In genomic region chr1:31584869-31585735, GRCh38 we compare ENCODE assay signal across 18 cellular contexts. TPM values are rescaled to one million over a fixed set of nuclear protein-coding genes. Genes with fewer than 3 reads are reported as not detected.
DNase-seq lines count a peak whose midpoint lies in the region; ATAC-seq and TF ChIP-seq lines count a peak whose summit lies in the region.
"Had no signal": no experiment of that assay in that cellular context is flagged by ENCODE, and none has a peak within 500 bp of the region (broad histone marks: within the 10 kb centered on the region; RNA-seq: fewer than 3 reads in every experiment).

No MANE protein-coding gene starts in this region.

- H3K36me3 Mint-ChIP-seq in mesothelial cell of epicardium, result peaks cover 21% of the 10 kb centered on the region
- H3K36me3 Mint-ChIP-seq in Caco-2 (ENCODE audit: insufficient read depth, unreplicated experiment), result peaks cover 62% of the 10 kb centered on the region
- H3K36me3 Mint-ChIP-seq: memory B cell had no signal

- peak overlapping the region; percentile 50 to 75 for H3K9ac ChIP-seq in stomach smooth muscle (ENCODE audit: low read length in 2 of 2)

- no peak for ATAC-seq in HG03135 (IDR thresholded peaks at IDR 0.05; ENCODE audit: unreplicated experiment)

- no peaks in the 10 kb centered on the region for H3K27me3 Mint-ChIP-seq in mesothelial cell of epicardium (ENCODE audit: low read depth)
- H3K27me3 Mint-ChIP-seq in Caco-2 (ENCODE audit: insufficient read depth, unreplicated experiment), result no peaks in the 10 kb centered on the region

- no TSS peak for BruUV-seq in Caco-2 (replicated peaks; lab: Mats Ljungman, UMichigan)

- POLR2A ChIA-PET in HEK293T (lab: Yijun Ruan, JAX) (no interaction called here), Caco-2 (lab: Charles Lee) (no interaction called here)

- H3K9me3 ChIP-seq in stomach smooth muscle (ENCODE audit: control insufficient read depth in 2 of 2, low read length in 2 of 2) (no peaks in the 10 kb centered on the region), Caco-2 (no peaks in the 10 kb centered on the region)
- H3K9me3 ChIP-seq: pancreas, tibial nerve had no signal

- peaks cover 90% of the 10 kb centered on the region for H3K4me1 ChIP-seq in stomach smooth muscle (ENCODE audit: control insufficient read depth, insufficient read depth, low read length)
- H3K4me1 ChIP-seq in Caco-2, result peaks cover 20% of the 10 kb centered on the region

- H3K27me3 ChIP-seq in stomach smooth muscle (ENCODE audit: control insufficient read depth in 1 of 2, insufficient read depth in 2 of 2, low read length in 2 of 2) (no peaks in the 10 kb centered on the region), Caco-2 (replicated peaks; ENCODE audit: control insufficient read depth, insufficient read depth, low read length) (no peaks in the 10 kb centered on the region)
- H3K27me3 ChIP-seq: pancreas had no signal

- H3K4me3 Mint-ChIP-seq in mesothelial cell of epicardium (no peak overlapping the region), Caco-2 (ENCODE audit: unreplicated experiment) (no peak overlapping the region)
- H3K4me3 Mint-ChIP-seq: B cell, memory B cell had no signal

- peak overlapping the region; percentile 47 for H3K27ac Mint-ChIP-seq in mesothelial cell of epicardium
- H3K27ac Mint-ChIP-seq in Caco-2 (ENCODE audit: unreplicated experiment), result no peak overlapping the region
- H3K27ac Mint-ChIP-seq: B cell, memory B cell had no signal

- intact Hi-C loops in Caco-2 (cut with micrococcal nuclease; ENCODE audit: unreplicated experiment), result no loop called here

- peaks cover 21 to 22% of the 10 kb centered on the region in 2 donors for H3K36me3 ChIP-seq in stomach smooth muscle (ENCODE audit: control insufficient read depth in 2 of 2, insufficient read depth in 2 of 2, low read length in 2 of 2)
- H3K36me3 ChIP-seq in Caco-2 (ENCODE audit: control insufficient read depth, insufficient read depth, low read length), result no peaks in the 10 kb centered on the region
- H3K36me3 ChIP-seq: pancreas, tibial nerve had no signal

- TF ChIP-seq CTCF in coronary artery (IDR thresholded peaks at IDR 0.05), result no peak
- no peak for TF ChIP-seq CTCF in mesothelial cell of epicardium (IDR thresholded peaks at IDR 0.05; ENCODE audit: unreplicated experiment)
- no peak for TF ChIP-seq CTCF in Caco-2 (IDR thresholded peaks at IDR 0.05; ENCODE audit: insufficient read depth in 1 of 2, low read depth in 1 of 2, low read length in 1 of 2, severe bottlenecking in 1 of 2, unreplicated experiment in 1 of 2)

- H3K4me3 ChIP-seq in coronary artery (peak overlapping the region; percentile 91), stomach smooth muscle (ENCODE audit: low read length in 2 of 2) (peak overlapping the region in 1 of 2 donors; percentile 49), Caco-2 (ENCODE audit: low read depth, low read length) (no peak overlapping the region)
- H3K4me3 ChIP-seq: pancreas, tibial nerve had no signal

- CTCF ChIA-PET in HEK293T (lab: Yijun Ruan, JAX) (interaction anchor here (0.6 kb wide), 1 partner anchor 507 kb away, joined by 5 read pairs; no protein-coding TSS in a partner anchor), Caco-2 (lab: Charles Lee) (no interaction called here)

- peaks cover 34% of the 10 kb centered on the region for H3K4me1 Mint-ChIP-seq in mesothelial cell of epicardium
- peaks cover 23% of the 10 kb centered on the region for H3K4me1 Mint-ChIP-seq in Caco-2 (ENCODE audit: low read depth, unreplicated experiment)

- H3K27ac ChIP-seq in coronary artery (peak overlapping the region; percentile 95 to 99), stomach smooth muscle (ENCODE audit: low read length) (peak overlapping the region; percentile 99)

- DNase-seq in HEK293T (ENCODE audit: extremely low spot score) (peak; percentile 6), coronary artery (ENCODE audit: low spot score) (peak; percentile 70), mesothelial cell of epicardium (ENCODE audit: low spot score in 2 of 2, unreplicated experiment in 2 of 2) (no peak), NCI-H1092 (lab: John Stamatoyannopoulos, UW) (no peak), DMS153 treated with DMSO at 0.1 percent for 48 hours (lab: John Stamatoyannopoulos, UW; ENCODE audit: unreplicated experiment) (no peak), Caco-2 (no peak)
- DNase-seq: activated gamma-delta T cell treated with Interleukin-2 at 50 U/mL for 16 hours; dermis blood vessel endothelial cell; NCI-H1930; NCI-H526 treated with DMSO at 0.1 percent for 48 hours; pancreas; stimulated activated CD4-positive, alpha-beta T cell treated with anti-CD3 and anti-CD28 coated beads, Interleukin-15, amount 100 ng/mL, for 24 hours had no signal

- no peaks in the 10 kb centered on the region for H3K9me3 Mint-ChIP-seq in mesothelial cell of epicardium
- no peaks in the 10 kb centered on the region for H3K9me3 Mint-ChIP-seq in Caco-2 (ENCODE audit: unreplicated experiment)
- H3K9me3 Mint-ChIP-seq: memory B cell had no signal

TF ChIP-seq in HEK293T, 16 proteins besides CTCF, POLR2A, EP300 and RAD21:
- TF ChIP-seq LEF1 (IDR thresholded peaks at IDR 0.05; ENCODE audit: borderline replicate concordance) (no peak), ZNF384 (IDR thresholded peaks at IDR 0.05) (no peak), SP1 (IDR thresholded peaks at IDR 0.05) (no peak), HDGF (IDR thresholded peaks at IDR 0.05; ENCODE audit: borderline replicate concordance) (no peak), ELF4 (IDR thresholded peaks at IDR 0.05) (no peak), L3MBTL2 (conservative IDR thresholded peaks at IDR 0.05) (no peak), TARDBP (IDR thresholded peaks at IDR 0.05) (no peak), NFRKB (IDR thresholded peaks at IDR 0.05) (no peak), BHLHE40 (IDR thresholded peaks at IDR 0.05; ENCODE audit: borderline replicate concordance) (no peak), ARNT (IDR thresholded peaks at IDR 0.05) (no peak), FOXA1 (IDR thresholded peaks at IDR 0.05) (no peak), FOXM1 (IDR thresholded peaks at IDR 0.05; ENCODE audit: borderline replicate concordance) (no peak)
- TF ChIP-seq, protein P1, sequence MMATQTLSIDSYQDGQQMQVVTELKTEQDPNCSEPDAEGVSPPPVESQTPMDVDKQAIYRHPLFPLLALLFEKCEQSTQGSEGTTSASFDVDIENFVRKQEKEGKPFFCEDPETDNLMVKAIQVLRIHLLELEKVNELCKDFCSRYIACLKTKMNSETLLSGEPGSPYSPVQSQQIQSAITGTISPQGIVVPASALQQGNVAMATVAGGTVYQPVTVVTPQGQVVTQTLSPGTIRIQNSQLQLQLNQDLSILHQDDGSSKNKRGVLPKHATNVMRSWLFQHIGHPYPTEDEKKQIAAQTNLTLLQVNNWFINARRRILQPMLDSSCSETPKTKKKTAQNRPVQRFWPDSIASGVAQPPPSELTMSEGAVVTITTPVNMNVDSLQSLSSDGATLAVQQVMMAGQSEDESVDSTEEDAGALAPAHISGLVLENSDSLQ (IDR thresholded peaks at IDR 0.05), result no peak
TF ChIP-seq in HEK293T: peak in this region for 0.

RNA-seq across cellular contexts. Expression of gene TINAGL1, which starts 8.8 kb away (rescaled TPM):
- total RNA-seq in mesothelial cell of epicardium, result 201 to 212 TPM (median 211 TPM) in 3 replicates
- 89.3 and 101 TPM in 2 replicates for total RNA-seq in Caco-2 (2022)
- total RNA-seq: B cell had no signal

RNA-seq across cellular contexts. Expression of gene HCRTR1, which starts 32.4 kb away (rescaled TPM):
- 0.71 to 1.1 TPM (median 0.98 TPM) in 3 replicates for total RNA-seq in mesothelial cell of epicardium
- not detected in 2 replicates for total RNA-seq in Caco-2 (2022)
- total RNA-seq: HT1080 had no signal

RNA-seq across cellular contexts. Expression of gene PEF1, which starts 59.6 kb away (rescaled TPM):
- total RNA-seq in mesothelial cell of epicardium (42.6 to 43.8 TPM (median 43.8 TPM) in 3 replicates), Caco-2 (2022) (21.9 and 22.1 TPM in 2 replicates)

Comparison
In these comparisons a context has a peak if more than half of its experiments do, and no peak if none do; other contexts are left out.
1. DNase-seq: peak in HEK293T (single experiment) and coronary artery (single experiment); none in mesothelial cell of epicardium (0 of 2), NCI-H1092 (single experiment), DMS153 treated with DMSO at 0.1 percent for 48 hours (single experiment) and Caco-2 (0 of 2).